ENCODE assay signal across 8 cellular contexts in genomic region chr12:45216297-45216982, GRCh38. TPM values are rescaled to one million over a fixed set of nuclear protein-coding genes. Genes with fewer than 3 reads are reported as not detected.
DNase-seq lines count a peak whose midpoint lies in the region; ATAC-seq and TF ChIP-seq lines count a peak whose summit lies in the region.

No MANE protein-coding gene starts in this region.

- TF ChIP-seq CTCF in AG09319 (IDR thresholded peaks at IDR 0.05; ENCODE audit: low read depth, low read length), result peak; percentile 31
- TF ChIP-seq CTCF in heart right ventricle (IDR thresholded peaks at IDR 0.05), result peak in 7 of 9 donors; percentile 20 to 53 (median 42)
- peak; percentile 51 for TF ChIP-seq CTCF in progenitor cell of endocrine pancreas (IDR thresholded peaks at IDR 0.05; ENCODE audit: unreplicated experiment)

- H3K9me3 ChIP-seq in heart right ventricle, result no peaks in the 10 kb centered on the region
- H3K9me3 ChIP-seq in aorta (ENCODE audit: control insufficient read depth, low read length), result no peaks in the 10 kb centered on the region

- H3K27ac ChIP-seq in heart right ventricle (peak overlapping the region; percentile 91 to 99 (median 94)), aorta (ENCODE audit: low read depth in 1 of 2, low read length in 2 of 2) (peak overlapping the region; percentile 65 to 91)

- H3K27me3 Mint-ChIP-seq in activated naive CD4-positive, alpha-beta T cell treated with anti-CD3 and anti-CD28 coated beads, Interleukin-2, amount 50 U/mL, for 24 hours, result no peaks in the 10 kb centered on the region
- H3K27me3 Mint-ChIP-seq in progenitor cell of endocrine pancreas, result no peaks in the 10 kb centered on the region

- no peak for DNase-seq in AG09319 (ENCODE audit: extremely low read depth, low read depth)
- peak; percentile 47 for DNase-seq in RPMI7951 (ENCODE audit: low read depth)
- DNase-seq in heart right ventricle, result peak; percentile 44 to 58
- peak; percentile 30 for DNase-seq in progenitor cell of endocrine pancreas (ENCODE audit: low spot score, unreplicated experiment)
- peak; percentile 71 to 87 for DNase-seq in aorta

- peaks cover 66% of the 10 kb centered on the region for H3K4me1 Mint-ChIP-seq in activated naive CD4-positive, alpha-beta T cell treated with anti-CD3 and anti-CD28 coated beads, Interleukin-2, amount 50 U/mL, for 24 hours
- peaks cover 34% of the 10 kb centered on the region for H3K4me1 Mint-ChIP-seq in progenitor cell of endocrine pancreas (ENCODE audit: low read depth)

- peak; percentile 48 for ATAC-seq in GM18867 (IDR thresholded peaks at IDR 0.05; ENCODE audit: unreplicated experiment)
- ATAC-seq in HG03135 (IDR thresholded peaks at IDR 0.05; ENCODE audit: unreplicated experiment), result peak; percentile 42
- ATAC-seq in heart right ventricle, result peak; percentile 72 to 88 (median 74)
- ATAC-seq in aorta (ENCODE audit: low FRiP score), result peak; percentile 80

- H3K36me3 Mint-ChIP-seq in activated naive CD4-positive, alpha-beta T cell treated with anti-CD3 and anti-CD28 coated beads, Interleukin-2, amount 50 U/mL, for 24 hours, result no peaks in the 10 kb centered on the region
- peaks cover 3% of the 10 kb centered on the region for H3K36me3 Mint-ChIP-seq in progenitor cell of endocrine pancreas (ENCODE audit: insufficient read depth)

- H3K36me3 ChIP-seq in heart right ventricle (no peaks in the 10 kb centered on the region), aorta (ENCODE audit: control insufficient read depth in 1 of 2, insufficient read depth in 2 of 2, low read length in 1 of 2) (no peaks in the 10 kb centered on the region)

- H3K4me1 ChIP-seq in heart right ventricle, result peaks cover 0 to 49% (median 33%) of the 10 kb centered on the region in 9 donors
- H3K4me1 ChIP-seq in aorta (ENCODE audit: control insufficient read depth in 1 of 2, insufficient read depth in 2 of 2, low read length in 2 of 2), result peaks cover 0 to 8% of the 10 kb centered on the region in 2 donors

- H3K4me3 ChIP-seq in heart right ventricle, result peak overlapping the region; percentile 67 to 98 (median 90)
- peak overlapping the region; percentile 81 to 88 for H3K4me3 ChIP-seq in aorta (ENCODE audit: low read length in 2 of 2)

- no peaks in the 10 kb centered on the region for H3K27me3 ChIP-seq in heart right ventricle
- no peaks in the 10 kb centered on the region for H3K27me3 ChIP-seq in aorta (ENCODE audit: control insufficient read depth in 1 of 2, insufficient read depth in 2 of 2, low read length in 1 of 2)

- H3K27ac Mint-ChIP-seq in activated naive CD4-positive, alpha-beta T cell treated with anti-CD3 and anti-CD28 coated beads, Interleukin-2, amount 50 U/mL, for 24 hours, result peak overlapping the region; percentile 75
- peak overlapping the region; percentile 97 for H3K27ac Mint-ChIP-seq in progenitor cell of endocrine pancreas

- no peaks in the 10 kb centered on the region for H3K9me3 Mint-ChIP-seq in activated naive CD4-positive, alpha-beta T cell treated with anti-CD3 and anti-CD28 coated beads, Interleukin-2, amount 50 U/mL, for 24 hours
- H3K9me3 Mint-ChIP-seq in progenitor cell of endocrine pancreas (ENCODE audit: low read depth), result no peaks in the 10 kb centered on the region

- intact Hi-C loops in heart right ventricle (cut with DNase I), result loop anchor here in 6 of 10 donors (2.0 to 10.0 kb wide), 8 partner anchors 41 to 508 kb away; partner anchors contain the start of gene ARID2 (in 1 of the 6)
- intact Hi-C loops in aorta (cut with DNase I), result loop anchor here (1.0 to 10.0 kb wide), 8 partner anchors 56 to 511 kb away; partner anchors contain the start of gene ARID2 (in 2 of the 2)

- H3K4me3 Mint-ChIP-seq in activated naive CD4-positive, alpha-beta T cell treated with anti-CD3 and anti-CD28 coated beads, Interleukin-2, amount 50 U/mL, for 24 hours, result peak overlapping the region; percentile 97
- peak overlapping the region; percentile 91 for H3K4me3 Mint-ChIP-seq in progenitor cell of endocrine pancreas (ENCODE audit: low read depth)

- 0% methylated on average over 62 of the region's 62 CpGs for WGBS in heart right ventricle, 2 donors
- 0% methylated on average over 54 to 62 of the region's 62 CpGs for WGBS in aorta, 2 donors

RNA-seq across cellular contexts. Expression of gene ANO6, which starts 0.5 kb away (rescaled TPM):
- 58.1 and 62.1 TPM in 2 replicates for total RNA-seq in RPMI7951 (2014; rRNA removed; shearing (Covaris generic))
- 10 to 100 TPM; 35.8 to 52.2 (median 41.9) TPM for total RNA-seq in heart right ventricle
- 10 to 100 TPM in 1 of 2 donors, 1 to 10 TPM in 1; 8.9 to 12.7 TPM for polyA plus RNA-seq in heart right ventricle
- 39.2 and 43.1 TPM in 2 replicates for total RNA-seq in progenitor cell of endocrine pancreas
- total RNA-seq in aorta, result 100 to 1,000 TPM in 1 of 2 donors, 10 to 100 TPM in 1; 88.3 to 129 TPM
- 10 to 100 TPM; 16.0 to 41.0 TPM for polyA plus RNA-seq in aorta
